10 cellular contexts compared by ENCODE assay signal in the genomic region with DNA sequence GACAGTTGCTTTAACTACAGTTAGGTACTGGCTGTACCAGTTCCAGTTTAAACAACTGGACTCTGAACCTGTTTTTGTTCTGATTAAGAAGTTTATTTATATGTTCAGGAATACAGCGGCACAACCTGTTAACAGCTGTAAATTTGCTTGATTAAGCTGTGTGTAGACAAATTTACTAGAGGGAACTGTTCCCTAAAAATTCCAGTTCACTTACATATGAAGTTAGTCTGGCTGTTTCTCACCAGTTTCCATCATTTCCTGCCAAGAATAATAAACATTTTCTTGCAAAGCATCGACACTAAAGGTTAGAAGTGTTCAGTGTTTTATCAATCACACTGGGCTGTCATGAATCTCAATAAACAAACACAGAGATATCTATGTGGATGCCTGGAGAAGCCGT.
A peak's percentile ranks its signal among the peaks of the same experiment; 100 is the strongest.
DNase-seq lines count a peak whose midpoint lies in the region; ATAC-seq, FAIRE-seq and TF ChIP-seq lines count a peak whose summit lies in the region.
"Had no signal": no experiment of that assay in that cellular context is flagged by ENCODE, and none has a peak within 500 bp of the region (broad histone marks: within the 10 kb centered on the region; RNA-seq: fewer than 3 reads in every experiment).

No MANE protein-coding gene starts in this region.

- H4K20me1 ChIP-seq in endothelial cell of umbilical vein (replicated peaks; ENCODE audit: control insufficient read depth, extremely low read depth, insufficient read depth, low read length), result no peaks in the 10 kb centered on the region

- H2AFZ ChIP-seq in endothelial cell of umbilical vein (ENCODE audit: low read depth, low read length), result peak overlapping the region; percentile 49

- ATAC-seq in Panc1 (no peak), GM21381 (IDR thresholded peaks at IDR 0.05; ENCODE audit: unreplicated experiment) (no peak)

- BruUV-seq in Panc1 (replicated peaks; lab: Mats Ljungman, UMichigan) (no TSS peak), endothelial cell of umbilical vein (replicated peaks; lab: Mats Ljungman, UMichigan) (no TSS peak)

- H3K9me1 ChIP-seq in endothelial cell of umbilical vein (replicated peaks; ENCODE audit: control insufficient read depth, extremely low read depth, insufficient read depth, low read length), result no peaks in the 10 kb centered on the region

- dilution Hi-C loops in endothelial cell of umbilical vein (cut with MboI; ENCODE audit: extremely low pct_ligation_motif_present, low sequenced_read_pairs), result no loop called here

- FAIRE-seq in endothelial cell of umbilical vein (lab: Jason Lieb, UNC), result no peak
- peak; percentile 79 for FAIRE-seq in urothelium cell line (lab: Jason Lieb, UNC)
- no peak for FAIRE-seq in GM19239 (lab: Jason Lieb, UNC)

- POLR2A ChIA-PET in Panc1 (lab: Charles Lee) (no interaction called here), endothelial cell of umbilical vein (lab: Charles Lee) (no interaction called here)

- H3K9ac ChIP-seq in endothelial cell of umbilical vein (replicated peaks; ENCODE audit: extremely low read depth, insufficient read depth, low read length), result no peak overlapping the region

- peak overlapping the region; percentile 68 for H3K27ac ChIP-seq in Panc1 (ENCODE audit: low read length)
- H3K27ac ChIP-seq in endothelial cell of umbilical vein (ENCODE audit: insufficient read depth, low read depth, low read length), result no peak overlapping the region

- no peaks in the 10 kb centered on the region for H3K36me3 ChIP-seq in Panc1 (ENCODE audit: control insufficient read depth, insufficient read depth, low read length)
- no peaks in the 10 kb centered on the region for H3K36me3 ChIP-seq in endothelial cell of umbilical vein (ENCODE audit: control insufficient read depth in 2 of 2, extremely low read depth in 1 of 2, insufficient read depth in 2 of 2, low read length in 2 of 2)

- H3K4me1 ChIP-seq in Panc1 (ENCODE audit: control insufficient read depth, insufficient read depth, low read length) (peaks cover 4% of the 10 kb centered on the region), endothelial cell of umbilical vein (ENCODE audit: control insufficient read depth, extremely low read depth, insufficient read depth, low read length) (peaks cover 6% of the 10 kb centered on the region)

- in situ Hi-C loops in Panc1 (cut with HindIII; ENCODE audit: low pct_unique_long_range_greater_than_20kb, low sequenced_read_pairs), result no loop called here

- no peak for TF ChIP-seq POLR2A in endothelial cell of umbilical vein (IDR thresholded peaks at IDR 0.05; ENCODE audit: low read depth, low read length)

- intact Hi-C loops in Panc1 (cut with micrococcal nuclease; ENCODE audit: unreplicated experiment), result no loop called here
- intact Hi-C loops in endothelial cell of umbilical vein (cut with micrococcal nuclease), result no loop called here

- no peaks in the 10 kb centered on the region for H3K27me3 ChIP-seq in Panc1 (ENCODE audit: control insufficient read depth, insufficient read depth, low read length)
- no peaks in the 10 kb centered on the region for H3K27me3 ChIP-seq in endothelial cell of umbilical vein (ENCODE audit: control insufficient read depth in 2 of 2, insufficient read depth in 2 of 2, low read length in 2 of 2)

- H3K9me3 ChIP-seq in Panc1 (ENCODE audit: control insufficient read depth, insufficient read depth, low read depth, low read length) (no peaks in the 10 kb centered on the region), endothelial cell of umbilical vein (replicated peaks; ENCODE audit: control insufficient read depth, insufficient read depth, low read length) (no peaks in the 10 kb centered on the region)

- no peak for DNase-seq in Panc1 (ENCODE audit: low read depth, low spot score)
- DNase-seq in endothelial cell of umbilical vein (ENCODE audit: low read depth, low spot score), result peak; percentile 81
- peak; percentile 15 for DNase-seq in myocyte (ENCODE audit: low read depth)
- DNase-seq in urothelium cell line (ENCODE audit: low spot score), result no peak
- no peak for DNase-seq in NCI-H2196 treated with DMSO at 0.1 percent for 48 hours (lab: John Stamatoyannopoulos, UW; ENCODE audit: unreplicated experiment)
- DNase-seq in GM19239 (ENCODE audit: insufficient read length, low spot score), result no peak
- DNase-seq: effector CD8-positive, alpha-beta T cell; immature natural killer cell; NCI-H1048 had no signal

- H3K4me3 ChIP-seq in Panc1 (ENCODE audit: low read depth in 2 of 2, low read length in 2 of 2), result no peak overlapping the region
- H3K4me3 ChIP-seq in endothelial cell of umbilical vein (replicated peaks in 1 of 3; ENCODE audit: insufficient read depth in 1 of 3, low read depth in 1 of 3, low read length in 3 of 3), result no peak overlapping the region

- H3K4me2 ChIP-seq in endothelial cell of umbilical vein (ENCODE audit: insufficient read depth, low read length), result peak overlapping the region; percentile 41

- CTCF ChIA-PET in Panc1 (lab: Charles Lee) (interaction anchor here (0.6 kb wide), 1 partner anchor 51 kb away, joined by 10 read pairs; no protein-coding TSS in a partner anchor), endothelial cell of umbilical vein (lab: Charles Lee) (interaction anchor here (0.8 kb wide), 1 partner anchor 19 kb away, joined by 3 read pairs; no protein-coding TSS in a partner anchor)

- H3K79me2 ChIP-seq in endothelial cell of umbilical vein (ENCODE audit: control insufficient read depth, insufficient read depth, low read length), result no peaks in the 10 kb centered on the region

- TF ChIP-seq CTCF in Panc1 (IDR thresholded peaks at IDR 0.05) (no peak), endothelial cell of umbilical vein (IDR thresholded peaks at IDR 0.05; ENCODE audit: extremely low read depth in 1 of 2, insufficient read depth in 1 of 2, low read depth in 1 of 2, low read length in 2 of 2) (no peak)

TF ChIP-seq in endothelial cell of umbilical vein, 7 proteins besides CTCF, POLR2A, EP300 and RAD21:
- no peak for TF ChIP-seq EZH2 (IDR thresholded peaks at IDR 0.05; ENCODE audit: borderline replicate concordance, low read depth, low read length, severe bottlenecking)
- no peak for TF ChIP-seq POLR2AphosphoS5 (IDR thresholded peaks at IDR 0.05; ENCODE audit: insufficient read depth, low read depth, low read length)
- TF ChIP-seq GATA2 (IDR thresholded peaks at IDR 0.05; ENCODE audit: insufficient read depth, insufficient read length, low read depth, low read length), result no peak
- TF ChIP-seq FOS (IDR thresholded peaks at IDR 0.05; ENCODE audit: borderline replicate concordance, insufficient read depth, low read length), result no peak
- TF ChIP-seq MYC (IDR thresholded peaks at IDR 0.05; ENCODE audit: low read depth, low read length), result no peak
- TF ChIP-seq JUN (IDR thresholded peaks at IDR 0.05; ENCODE audit: borderline replicate concordance, insufficient read depth, insufficient read length, low read depth), result no peak
- TF ChIP-seq, protein P1, sequence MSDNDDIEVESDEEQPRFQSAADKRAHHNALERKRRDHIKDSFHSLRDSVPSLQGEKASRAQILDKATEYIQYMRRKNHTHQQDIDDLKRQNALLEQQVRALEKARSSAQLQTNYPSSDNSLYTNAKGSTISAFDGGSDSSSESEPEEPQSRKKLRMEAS (IDR thresholded peaks at IDR 0.05; ENCODE audit: insufficient read depth, insufficient read length), result no peak

Comparison
In these comparisons a context has a peak if more than half of its experiments do, and no peak if none do; other contexts are left out.
1. DNase-seq: peak in endothelial cell of umbilical vein (single experiment) and myocyte (single experiment); none in Panc1 (single experiment), urothelium cell line (single experiment), NCI-H2196 treated with DMSO at 0.1 percent for 48 hours (single experiment) and GM19239 (single experiment).